ENCODE assay signal across 1 cellular context in the genomic region with DNA sequence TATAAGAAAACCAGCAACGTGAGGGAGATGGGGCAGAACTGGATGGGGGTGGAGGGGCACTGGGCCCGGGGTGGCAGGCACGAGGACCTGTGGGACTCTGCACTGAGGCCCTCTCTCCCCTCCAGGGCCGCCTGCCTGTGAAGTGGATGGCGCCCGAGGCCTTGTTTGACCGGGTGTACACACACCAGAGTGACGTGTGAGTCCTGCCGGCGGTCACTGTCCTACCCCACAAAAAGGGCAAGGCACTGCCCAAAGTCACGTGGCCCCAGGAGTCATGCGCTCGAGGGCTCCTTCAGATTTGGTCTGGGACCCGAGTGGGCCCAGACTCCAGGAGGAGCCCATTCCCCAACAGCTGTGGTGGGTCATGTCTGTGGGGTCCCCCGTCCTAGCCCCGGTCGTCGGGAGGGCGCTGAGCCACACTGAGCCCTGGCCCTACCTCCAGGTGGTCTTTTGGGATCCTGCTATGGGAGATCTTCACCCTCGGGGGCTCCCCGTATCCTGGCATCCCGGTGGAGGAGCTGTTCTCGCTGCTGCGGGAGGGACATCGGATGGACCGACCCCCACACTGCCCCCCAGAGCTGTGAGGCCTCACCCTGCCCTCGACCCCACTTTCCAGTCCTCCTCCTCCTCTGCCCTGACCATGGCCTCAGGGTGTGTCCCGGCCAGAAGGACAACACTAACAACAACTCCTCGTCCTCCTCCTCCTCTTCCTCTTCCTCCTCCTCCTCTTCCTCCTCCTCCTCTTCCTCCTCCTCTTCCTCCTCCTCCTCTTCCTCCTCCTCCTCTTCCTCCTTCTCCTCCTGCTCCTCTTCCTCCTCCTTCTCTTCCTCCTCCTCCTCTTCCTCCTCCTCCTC.
TF ChIP-seq lines count a peak whose summit lies in the region.

No MANE protein-coding gene starts in this region.

TF ChIP-seq in K562, 482 proteins besides CTCF, POLR2A, EP300 and RAD21:
- no peak for TF ChIP-seq SP2 (IDR thresholded peaks at IDR 0.05; ENCODE audit: extremely low read depth, low read depth, low read length, poor library complexity, severe bottlenecking)
- no peak for TF ChIP-seq NFE2 (IDR thresholded peaks at IDR 0.05; ENCODE audit: low read depth)
- TF ChIP-seq, protein P1, sequence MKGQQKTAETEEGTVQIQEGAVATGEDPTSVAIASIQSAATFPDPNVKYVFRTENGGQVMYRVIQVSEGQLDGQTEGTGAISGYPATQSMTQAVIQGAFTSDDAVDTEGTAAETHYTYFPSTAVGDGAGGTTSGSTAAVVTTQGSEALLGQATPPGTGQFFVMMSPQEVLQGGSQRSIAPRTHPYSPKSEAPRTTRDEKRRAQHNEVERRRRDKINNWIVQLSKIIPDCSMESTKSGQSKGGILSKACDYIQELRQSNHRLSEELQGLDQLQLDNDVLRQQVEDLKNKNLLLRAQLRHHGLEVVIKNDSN (CRISPR knock-in tag; IDR thresholded peaks at IDR 0.05): peak; percentile 64
- TF ChIP-seq, protein P2, sequence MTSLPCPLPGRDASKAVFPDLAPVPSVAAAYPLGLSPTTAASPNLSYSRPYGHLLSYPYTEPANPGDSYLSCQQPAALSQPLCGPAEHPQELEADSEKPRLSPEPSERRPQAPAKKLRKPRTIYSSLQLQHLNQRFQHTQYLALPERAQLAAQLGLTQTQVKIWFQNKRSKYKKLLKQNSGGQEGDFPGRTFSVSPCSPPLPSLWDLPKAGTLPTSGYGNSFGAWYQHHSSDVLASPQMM (CRISPR knock-in tag; IDR thresholded peaks at IDR 0.05): no peak
- no peak for TF ChIP-seq ZNF586 (CRISPR knock-in tag; conservative IDR thresholded peaks at IDR 0.05)
- TF ChIP-seq SRSF9 (IDR thresholded peaks at IDR 0.05; ENCODE audit: borderline replicate concordance, low read depth, low read length): no peak
- TF ChIP-seq ZNF263 (CRISPR knock-in tag; IDR thresholded peaks at IDR 0.05; ENCODE audit: borderline replicate concordance): peak; percentile 99
- 0 out of 2 replicates have a peak, but pooled peaks have one; percentile 15 for TF ChIP-seq POLR2G (IDR thresholded peaks at IDR 0.05; ENCODE audit: low read depth, low read length)
- TF ChIP-seq ZBTB8A (IDR thresholded peaks at IDR 0.05; ENCODE audit: partially characterized antibody): no peak
